In genomic region chr18:1954583-1955312, GRCh38 we compare ENCODE assay signal across 14 cellular contexts.
DNase-seq lines count a peak whose midpoint lies in the region; ATAC-seq and TF ChIP-seq lines count a peak whose summit lies in the region.
"Had no signal": no experiment of that assay in that cellular context is flagged by ENCODE, and none has a peak within 500 bp of the region (broad histone marks: within the 10 kb centered on the region; RNA-seq: fewer than 3 reads in every experiment).

No MANE protein-coding gene starts in this region.

- no peak overlapping the region for H3K4me3 Mint-ChIP-seq in stimulated activated naive CD8-positive, alpha-beta T cell treated with anti-CD3 and anti-CD28 coated beads, Interleukin-15, amount 100 ng/mL, for 72 hours
- H3K4me3 Mint-ChIP-seq in type B pancreatic cell (no peak overlapping the region), natural killer cell (no peak overlapping the region)
- H3K4me3 Mint-ChIP-seq: CD8-positive, alpha-beta T cell had no signal

- no peaks in the 10 kb centered on the region for H4K20me1 ChIP-seq in osteoblast (ENCODE audit: insufficient read depth, low read length)
- H4K20me1 ChIP-seq: BLaER1 had no signal

- no peaks in the 10 kb centered on the region for H3K4me1 Mint-ChIP-seq in stimulated activated naive CD8-positive, alpha-beta T cell treated with anti-CD3 and anti-CD28 coated beads, Interleukin-15, amount 100 ng/mL, for 72 hours
- H3K4me1 Mint-ChIP-seq in type B pancreatic cell (ENCODE audit: unreplicated experiment) (no peaks in the 10 kb centered on the region), natural killer cell (no peaks in the 10 kb centered on the region)

- 89 to 95% methylated on average over 20 of the region's 20 CpGs for WGBS in aorta, 2 donors

- no peaks in the 10 kb centered on the region for H3K9me3 Mint-ChIP-seq in stimulated activated naive CD8-positive, alpha-beta T cell treated with anti-CD3 and anti-CD28 coated beads, Interleukin-15, amount 100 ng/mL, for 72 hours
- H3K9me3 Mint-ChIP-seq in type B pancreatic cell (no peaks in the 10 kb centered on the region), natural killer cell (peaks cover 2 to 4% of the 10 kb centered on the region in 2 donors)
- H3K9me3 Mint-ChIP-seq: CD8-positive, alpha-beta T cell had no signal

- TF ChIP-seq CTCF in osteoblast (IDR thresholded peaks at IDR 0.05; ENCODE audit: extremely low read depth, low read depth, low read length) (no peak), type B pancreatic cell (conservative IDR thresholded peaks at IDR 0.05) (no peak), natural killer cell (IDR thresholded peaks at IDR 0.05) (no peak)

- no peak for DNase-seq in stimulated activated naive CD8-positive, alpha-beta T cell treated with anti-CD3 and anti-CD28 coated beads, Interleukin-15, amount 100 ng/mL, for 72 hours
- DNase-seq in stimulated activated naive CD8-positive, alpha-beta T cell treated with anti-CD3 and anti-CD28 coated beads, Interleukin-15, Interleukin-2, amounts not matched to agents 100 U/mL and 50 U/mL, for 24 hours: no peak
- DNase-seq in osteoblast (ENCODE audit: insufficient read length, low spot score, missing footprints) (peak; percentile 34), type B pancreatic cell (ENCODE audit: extremely low spot score, unreplicated experiment) (peak; percentile 55), aorta (no peak), DMS153 treated with DMSO at 0.1 percent for 48 hours (lab: John Stamatoyannopoulos, UW; ENCODE audit: unreplicated experiment) (no peak), natural killer cell (no peak)
- DNase-seq in activated CD4-positive, alpha-beta T cell treated with anti-CD3 and anti-CD28 coated beads, Interleukin-2, amount 50 U/mL, for 4 hours: no peak
- DNase-seq: 8988T; CD8-positive, alpha-beta T cell; DMS 273 treated with DMSO at 0.1 percent for 48 hours; GM23248; HCEC 1CT had no signal

- H3K9me3 ChIP-seq in osteoblast (ENCODE audit: low read depth, low read length): peaks cover 2% of the 10 kb centered on the region
- H3K9me3 ChIP-seq in aorta (ENCODE audit: control insufficient read depth, low read length): peaks cover 2% of the 10 kb centered on the region

- peak overlapping the region in 1 of 2 donors; percentile 31 for H3K27ac Mint-ChIP-seq in stimulated activated naive CD8-positive, alpha-beta T cell treated with anti-CD3 and anti-CD28 coated beads, Interleukin-15, amount 100 ng/mL, for 72 hours
- H3K27ac Mint-ChIP-seq in type B pancreatic cell: no peak overlapping the region
- H3K27ac Mint-ChIP-seq in natural killer cell: no peak overlapping the region
- H3K27ac Mint-ChIP-seq: CD8-positive, alpha-beta T cell had no signal

- H3K27ac ChIP-seq in osteoblast (ENCODE audit: low read depth, low read length): no peak overlapping the region
- H3K27ac ChIP-seq in aorta (ENCODE audit: low read depth in 1 of 2, low read length in 2 of 2): no peak overlapping the region
- H3K27ac ChIP-seq: BLaER1, GM23248 had no signal

- no peak overlapping the region for H3K4me2 ChIP-seq in osteoblast (ENCODE audit: insufficient read depth, low read length)
- H3K4me2 ChIP-seq: BLaER1 had no signal

- H3K4me1 ChIP-seq in osteoblast (ENCODE audit: insufficient read depth, low read length) (no peaks in the 10 kb centered on the region), aorta (ENCODE audit: control insufficient read depth in 1 of 2, insufficient read depth in 2 of 2, low read length in 2 of 2) (no peaks in the 10 kb centered on the region)
- H3K4me1 ChIP-seq: BLaER1 had no signal

- H2AFZ ChIP-seq in osteoblast (ENCODE audit: low read length): no peak overlapping the region
- H2AFZ ChIP-seq: GM23248 had no signal

- H3K36me3 Mint-ChIP-seq in type B pancreatic cell (no peaks in the 10 kb centered on the region), natural killer cell (no peaks in the 10 kb centered on the region)
- H3K36me3 Mint-ChIP-seq: CD8-positive, alpha-beta T cell had no signal

- peak; percentile 26 for ATAC-seq in stimulated activated naive CD8-positive, alpha-beta T cell treated with anti-CD3 and anti-CD28 coated beads, Interleukin-15, amount 100 ng/mL, for 72 hours
- ATAC-seq in stimulated activated naive CD8-positive, alpha-beta T cell treated with anti-CD3 and anti-CD28 coated beads, Interleukin-15, Interleukin-2, amounts not matched to agents 100 U/mL and 50 U/mL, for 24 hours: no peak
- ATAC-seq in aorta (ENCODE audit: low FRiP score) (peak; percentile 48), natural killer cell (no peak)
- ATAC-seq: CD8-positive, alpha-beta T cell had no signal

- H3K79me2 ChIP-seq in osteoblast (ENCODE audit: insufficient read depth, low read length): no peaks in the 10 kb centered on the region

- no peaks in the 10 kb centered on the region for H3K36me3 ChIP-seq in osteoblast (ENCODE audit: insufficient read depth, low read length)
- no peaks in the 10 kb centered on the region for H3K36me3 ChIP-seq in aorta (ENCODE audit: control insufficient read depth in 1 of 2, insufficient read depth in 2 of 2, low read length in 1 of 2)
- H3K36me3 ChIP-seq: BLaER1 had no signal

- H3K4me3 ChIP-seq in osteoblast (ENCODE audit: insufficient read depth, low read length) (no peak overlapping the region), aorta (ENCODE audit: low read length in 2 of 2) (no peak overlapping the region)
- H3K4me3 ChIP-seq: BLaER1, GM23248 had no signal

- H3K27me3 Mint-ChIP-seq in stimulated activated naive CD8-positive, alpha-beta T cell treated with anti-CD3 and anti-CD28 coated beads, Interleukin-15, amount 100 ng/mL, for 72 hours: no peaks in the 10 kb centered on the region
- H3K27me3 Mint-ChIP-seq in type B pancreatic cell (no peaks in the 10 kb centered on the region), natural killer cell (ENCODE audit: low read depth in 2 of 2) (no peaks in the 10 kb centered on the region)

- intact Hi-C loops in aorta (cut with DNase I): no loop called here
- intact Hi-C loops in natural killer cell (cut with micrococcal nuclease): no loop called here

- H3K27me3 ChIP-seq in osteoblast (ENCODE audit: insufficient read depth, low read length): no peaks in the 10 kb centered on the region
- H3K27me3 ChIP-seq in aorta (ENCODE audit: control insufficient read depth in 1 of 2, insufficient read depth in 2 of 2, low read length in 1 of 2): no peaks in the 10 kb centered on the region
- H3K27me3 ChIP-seq: BLaER1 had no signal

Comparison
In these comparisons a context has a peak if more than half of its experiments do, and no peak if none do; other contexts are left out.
1. ATAC-seq: peak in stimulated activated naive CD8-positive, alpha-beta T cell treated with anti-CD3 and anti-CD28 coated beads, Interleukin-15, amount 100 ng/mL, for 72 hours (single experiment) and aorta (single experiment); none in stimulated activated naive CD8-positive, alpha-beta T cell treated with anti-CD3 and anti-CD28 coated beads, Interleukin-15, Interleukin-2, amounts not matched to agents 100 U/mL and 50 U/mL, for 24 hours (single experiment) and natural killer cell (0 of 3).
2. DNase-seq: peak in osteoblast (single experiment) and type B pancreatic cell (single experiment); none in stimulated activated naive CD8-positive, alpha-beta T cell treated with anti-CD3 and anti-CD28 coated beads, Interleukin-15, amount 100 ng/mL, for 72 hours (0 of 2), stimulated activated naive CD8-positive, alpha-beta T cell treated with anti-CD3 and anti-CD28 coated beads, Interleukin-15, Interleukin-2, amounts not matched to agents 100 U/mL and 50 U/mL, for 24 hours (single experiment), aorta (0 of 2), DMS153 treated with DMSO at 0.1 percent for 48 hours (single experiment), natural killer cell (single experiment) and activated CD4-positive, alpha-beta T cell treated with anti-CD3 and anti-CD28 coated beads, Interleukin-2, amount 50 U/mL, for 4 hours (0 of 2).